In genomic region chr6:19086480-19086879, GRCh38 we compare ENCODE assay signal across 18 cellular contexts.
DNase-seq lines count a peak whose midpoint lies in the region; ATAC-seq and TF ChIP-seq lines count a peak whose summit lies in the region.
"Had no signal": no experiment of that assay in that cellular context is flagged by ENCODE, and none has a peak within 500 bp of the region (broad histone marks: within the 10 kb centered on the region; RNA-seq: fewer than 3 reads in every experiment).

No MANE protein-coding gene starts in this region.

- no peak overlapping the region for H3K23ac ChIP-seq in neuronal stem cell (ENCODE audit: low read depth, low read length, poor library complexity)

- peaks cover 5% of the 10 kb centered on the region; the same call in 1 of the 2 replicates for H3K9me3 Mint-ChIP-seq in WTC11
- H3K9me3 Mint-ChIP-seq: H9 had no signal

- no peak overlapping the region for H2AK5ac ChIP-seq in neuronal stem cell (ENCODE audit: low read depth, low read length)

- no peak overlapping the region for H3K4me2 ChIP-seq in neuronal stem cell (ENCODE audit: insufficient read depth, low read length, poor library complexity, severe bottlenecking)

- no peak overlapping the region for H3K27ac Mint-ChIP-seq in WTC11
- H3K27ac Mint-ChIP-seq: CD4-positive, alpha-beta memory T cell; H9 had no signal

- H3K27me3 Mint-ChIP-seq in WTC11 (ENCODE audit: low read depth), result no peaks in the 10 kb centered on the region
- H3K27me3 Mint-ChIP-seq: CD4-positive, alpha-beta memory T cell had no signal

- H2BK5ac ChIP-seq in neuronal stem cell (ENCODE audit: low read length), result no peak overlapping the region

- CTCF ChIA-PET in WTC11 (lab: Charles Lee), result interaction anchor here (0.9 kb wide), 1 partner anchor 62 kb away, joined by 3 read pairs; no protein-coding TSS in a partner anchor

- H3K27me3 ChIP-seq in iPS-20b (ENCODE audit: insufficient read depth, low read length), result no peaks in the 10 kb centered on the region
- H3K27me3 ChIP-seq in neuronal stem cell (ENCODE audit: control insufficient read depth in 3 of 3, insufficient read depth in 3 of 3, low read depth in 1 of 3, low read length in 3 of 3), result no peaks in the 10 kb centered on the region
- no peaks in the 10 kb centered on the region for H3K27me3 ChIP-seq in MG63
- H3K27me3 ChIP-seq in colonic mucosa, result no peaks in the 10 kb centered on the region

- H3K14ac ChIP-seq in neuronal stem cell (ENCODE audit: low read length), result no peak overlapping the region

- no peak overlapping the region for H3K18ac ChIP-seq in neuronal stem cell (ENCODE audit: low read length)

- ATAC-seq in WTC11 (peak; percentile 65), HG02981 (IDR thresholded peaks at IDR 0.05; ENCODE audit: unreplicated experiment) (no peak)
- ATAC-seq: HCT116 had no signal

- H3K9me3 ChIP-seq in iPS-20b (ENCODE audit: insufficient read depth, low read depth, low read length), result no peaks in the 10 kb centered on the region
- H3K9me3 ChIP-seq in neuronal stem cell (replicated peaks in 1 of 2; ENCODE audit: control insufficient read depth in 2 of 2, insufficient read depth in 1 of 2, low read depth in 1 of 2, low read length in 2 of 2), result no peaks in the 10 kb centered on the region
- no peaks in the 10 kb centered on the region for H3K9me3 ChIP-seq in MG63
- H3K9me3 ChIP-seq in colonic mucosa, result no peaks in the 10 kb centered on the region

- WGBS in neuronal stem cell (ENCODE audit: extremely low coverage in 2 of 2, insufficient read length in 2 of 2, insufficient replicate concordance in 1 of 2), 2 donors, result no CpG with 5 or more reads among the region's 4 CpGs

- no peak overlapping the region for H3K4me3 Mint-ChIP-seq in WTC11
- H3K4me3 Mint-ChIP-seq: CD4-positive, alpha-beta memory T cell; H9 had no signal

- peak; percentile 81 for DNase-seq in NCI-H146 (lab: John Stamatoyannopoulos, UW)
- peak; percentile 13 for DNase-seq in WTC11 (ENCODE audit: low spot score)
- DNase-seq in neuronal stem cell (ENCODE audit: low spot score), result no peak
- no peak for DNase-seq in MG63
- DNase-seq in NCI-H2107 treated with DMSO at 0.1 percent for 48 hours (lab: John Stamatoyannopoulos, UW; ENCODE audit: unreplicated experiment), result no peak
- DNase-seq in colonic mucosa, result no peak
- DNase-seq: C1 segment of cervical spinal cord; Calu3; CD4-positive, alpha-beta memory T cell; COR-L47; DMS53; DMS79 treated with DMSO at 0.1 percent for 48 hours; GF-D8; GOT3; H9 had no signal

- H3K36me3 Mint-ChIP-seq in WTC11, result no peaks in the 10 kb centered on the region
- H3K36me3 Mint-ChIP-seq: CD4-positive, alpha-beta memory T cell had no signal

- no peak overlapping the region for H2BK15ac ChIP-seq in neuronal stem cell (ENCODE audit: low read length)

- H3K4me1 Mint-ChIP-seq in WTC11, result peaks cover 21% of the 10 kb centered on the region
- H3K4me1 Mint-ChIP-seq: CD4-positive, alpha-beta memory T cell had no signal

- no peak overlapping the region for H4K8ac ChIP-seq in neuronal stem cell (ENCODE audit: low read depth, low read length)

- H3K4me1 ChIP-seq in iPS-20b (ENCODE audit: insufficient read depth, low read length) (peaks cover 13% of the 10 kb centered on the region; the same call in 1 of the 2 replicates), neuronal stem cell (ENCODE audit: control insufficient read depth in 2 of 2, insufficient read depth in 1 of 2, low read depth in 1 of 2, low read length in 2 of 2) (peaks cover 4 to 5% of the 10 kb centered on the region in 2 donors), colonic mucosa (no peaks in the 10 kb centered on the region)

- POLR2A ChIA-PET in WTC11 (lab: Charles Lee), result no interaction called here

- no peak overlapping the region for H3K9ac ChIP-seq in iPS-20b (ENCODE audit: low read depth, low read length)
- H3K9ac ChIP-seq in neuronal stem cell (ENCODE audit: low read depth, low read length, poor library complexity), result no peak overlapping the region
- H3K9ac ChIP-seq in colonic mucosa (ENCODE audit: low read depth in 2 of 2, low read length in 2 of 2), result no peak overlapping the region

- intact Hi-C loops in colonic mucosa (cut with DNase I), result no loop called here

- no peaks in the 10 kb centered on the region for H3K79me1 ChIP-seq in neuronal stem cell (ENCODE audit: low read depth, low read length)

- H3K27ac ChIP-seq in iPS-20b (ENCODE audit: low read length) (no peak overlapping the region), neuronal stem cell (replicated peaks; ENCODE audit: low read length) (no peak overlapping the region), colonic mucosa (no peak overlapping the region)

- TF ChIP-seq CTCF in WTC11 (IDR thresholded peaks at IDR 0.05) (no peak), colonic mucosa (IDR thresholded peaks at IDR 0.05) (no peak)

- H4K91ac ChIP-seq in neuronal stem cell (ENCODE audit: low read depth, low read length, poor library complexity), result no peak overlapping the region

- no peak overlapping the region for H3K4ac ChIP-seq in neuronal stem cell (ENCODE audit: low read length)

- peak overlapping the region; percentile 12; the same call in 1 of the 2 replicates for H3K4me3 ChIP-seq in iPS-20b (ENCODE audit: low read length)
- no peak overlapping the region for H3K4me3 ChIP-seq in neuronal stem cell (ENCODE audit: low read length in 2 of 2)
- H3K4me3 ChIP-seq in MG63, result no peak overlapping the region
- H3K4me3 ChIP-seq in colonic mucosa, result no peak overlapping the region

- peak overlapping the region; percentile 11 for H2AFZ ChIP-seq in neuronal stem cell (ENCODE audit: low read length)

- H3K36me3 ChIP-seq in iPS-20b (ENCODE audit: insufficient read depth, low read depth, low read length), result no peaks in the 10 kb centered on the region
- no peaks in the 10 kb centered on the region for H3K36me3 ChIP-seq in neuronal stem cell (replicated peaks in 1 of 2; ENCODE audit: control insufficient read depth in 2 of 2, insufficient read depth in 2 of 2, low read length in 2 of 2)
- H3K36me3 ChIP-seq in MG63, result no peaks in the 10 kb centered on the region
- H3K36me3 ChIP-seq in colonic mucosa, result no peaks in the 10 kb centered on the region

- no peak overlapping the region for H2BK120ac ChIP-seq in neuronal stem cell (ENCODE audit: low read depth, low read length)

- H2BK12ac ChIP-seq in neuronal stem cell (ENCODE audit: low read length), result no peak overlapping the region

TF ChIP-seq in WTC11, 78 proteins besides CTCF, POLR2A, EP300 and RAD21:
- TF ChIP-seq NR3C1 (CRISPR knock-in tag; conservative IDR thresholded peaks at IDR 0.05; ENCODE audit: low read depth) (no peak), NFATC4 (CRISPR knock-in tag; IDR thresholded peaks at IDR 0.05) (no peak), ZNF423 (CRISPR knock-in tag; IDR thresholded peaks at IDR 0.05) (peak; percentile 12; the same call in 1 of the 2 replicates), CREB1 (CRISPR knock-in tag; IDR thresholded peaks at IDR 0.05) (no peak)
TF ChIP-seq in WTC11: peak in this region for 1.

Comparison
In these comparisons a context has a peak if more than half of its experiments do, and no peak if none do; other contexts are left out.
1. DNase-seq: peak in NCI-H146 (single experiment) and WTC11 (single experiment); none in neuronal stem cell (single experiment), MG63 (single experiment), NCI-H2107 treated with DMSO at 0.1 percent for 48 hours (single experiment) and colonic mucosa (single experiment).